In genomic region chr17:27217631-27218030, GRCh38 we compare ENCODE assay signal across 10 cellular contexts.
DNase-seq lines count a peak whose midpoint lies in the region; ATAC-seq and TF ChIP-seq lines count a peak whose summit lies in the region.
"Had no signal": no experiment of that assay in that cellular context is flagged by ENCODE, and none has a peak within 500 bp of the region (broad histone marks: within the 10 kb centered on the region; RNA-seq: fewer than 3 reads in every experiment).

No MANE protein-coding gene starts in this region.

- H3K9me3 ChIP-seq in mucosa of descending colon (no peaks in the 10 kb centered on the region), gastroesophageal sphincter (peaks cover 0 to 11% (median 0%) of the 10 kb centered on the region in 3 donors)
- H3K9me3 ChIP-seq: neutrophil had no signal

- DNase-seq in mucosa of descending colon (no peak), NCI-H1417 treated with DMSO at 0.1 percent for 48 hours (lab: John Stamatoyannopoulos, UW) (no peak), putamen (ENCODE audit: low spot score) (no peak)
- DNase-seq in central memory CD4-positive, alpha-beta T cell: no peak
- DNase-seq: heart left ventricle had no signal

- intact Hi-C loops in mucosa of descending colon (cut with DNase I, micrococcal nuclease): no loop called here

- H3K27ac ChIP-seq in gastroesophageal sphincter: no peak overlapping the region
- H3K27ac ChIP-seq: heart left ventricle, neutrophil had no signal

- no peak for TF ChIP-seq EP300 in gastroesophageal sphincter (IDR thresholded peaks at IDR 0.05)

- H3K4me1 ChIP-seq in mucosa of descending colon (ENCODE audit: low read depth): no peaks in the 10 kb centered on the region
- H3K4me1 ChIP-seq in gastroesophageal sphincter: no peaks in the 10 kb centered on the region

- WGBS in gastroesophageal sphincter (ENCODE audit: low coverage in 1 of 2), 2 donors: 90 to 100% methylated on average over 3 of the region's 5 CpGs

- TF ChIP-seq CTCF in mucosa of descending colon (IDR thresholded peaks at IDR 0.05) (no peak), gastroesophageal sphincter (IDR thresholded peaks at IDR 0.05) (no peak)

- no peaks in the 10 kb centered on the region for H3K36me3 ChIP-seq in mucosa of descending colon (ENCODE audit: low read depth)
- no peaks in the 10 kb centered on the region for H3K36me3 ChIP-seq in gastroesophageal sphincter
- H3K36me3 ChIP-seq: heart left ventricle, neutrophil had no signal

- TF ChIP-seq POLR2A in gastroesophageal sphincter (IDR thresholded peaks at IDR 0.05): no peak

- ATAC-seq in GM18870 (IDR thresholded peaks at IDR 0.05; ENCODE audit: unreplicated experiment) (peak; percentile 80), GM21786 (IDR thresholded peaks at IDR 0.05; ENCODE audit: unreplicated experiment) (peak; percentile 72), HG03520 (IDR thresholded peaks at IDR 0.05; ENCODE audit: unreplicated experiment) (peak; percentile 66), mucosa of descending colon (peak; percentile 57), gastroesophageal sphincter (no peak)

- H3K4me3 ChIP-seq in mucosa of descending colon (no peak overlapping the region), gastroesophageal sphincter (no peak overlapping the region)
- H3K4me3 ChIP-seq: heart left ventricle had no signal

- peaks cover 3% of the 10 kb centered on the region for H3K27me3 ChIP-seq in gastroesophageal sphincter
- H3K27me3 ChIP-seq: heart left ventricle, neutrophil had no signal
